9 cellular contexts compared by ENCODE assay signal in genomic region chr6:141562181-141562800, GRCh38.
DNase-seq lines count a peak whose midpoint lies in the region; ATAC-seq, FAIRE-seq and TF ChIP-seq lines count a peak whose summit lies in the region.
"Had no signal": no experiment of that assay in that cellular context is flagged by ENCODE, and none has a peak within 500 bp of the region (broad histone marks: within the 10 kb centered on the region; RNA-seq: fewer than 3 reads in every experiment).

No MANE protein-coding gene starts in this region.

- no peak for TF ChIP-seq EP300 in K562 (IDR thresholded peaks at IDR 0.05; ENCODE audit: low read length)

- ATAC-seq in HG02938 (IDR thresholded peaks at IDR 0.05; ENCODE audit: unreplicated experiment) (peak; percentile 40), K562 (peak; percentile 82)

- H3K27ac ChIP-seq in K562 (ENCODE audit: extremely low read depth, low read depth, low read length) = no peak overlapping the region
- peak overlapping the region; percentile 85 for H3K27ac ChIP-seq in liver (ENCODE audit: low read depth in 1 of 2, low read length in 2 of 2)
- peak overlapping the region; percentile 71 for H3K27ac ChIP-seq in subcutaneous abdominal adipose tissue (ENCODE audit: low read depth, low read length)

- FAIRE-seq in K562 (lab: Jason Lieb, UNC) = no peak
- FAIRE-seq: colon had no signal

- BruUV-seq in K562 (replicated peaks; lab: Mats Ljungman, UMichigan) = no TSS peak

- no peaks in the 10 kb centered on the region for H3K27me3 ChIP-seq in K562 (ENCODE audit: control insufficient read depth in 2 of 2, insufficient read depth in 2 of 2, low read length in 2 of 2)
- no peaks in the 10 kb centered on the region for H3K27me3 ChIP-seq in liver (ENCODE audit: control insufficient read depth in 4 of 4, insufficient read depth in 4 of 4, low read length in 3 of 4)
- H3K27me3 ChIP-seq in subcutaneous abdominal adipose tissue (ENCODE audit: control insufficient read depth in 5 of 5, insufficient read depth in 4 of 5, low read length in 5 of 5) = no peaks in the 10 kb centered on the region

- no peak for TF ChIP-seq POLR2A in K562 (conservative IDR thresholded peaks at IDR 0.05)

- H3K9me1 ChIP-seq in K562 (ENCODE audit: control insufficient read depth, insufficient read depth, low read length) = no peaks in the 10 kb centered on the region

- H3K4me3 ChIP-seq in K562 (peak overlapping the region; percentile 2; the same call in 1 of the 2 replicates), liver (ENCODE audit: low read depth in 1 of 3, low read length in 3 of 3) (peak overlapping the region; percentile 27 to 57 (median 36)), subcutaneous abdominal adipose tissue (ENCODE audit: low read depth in 1 of 5, low read length in 5 of 5) (peak overlapping the region; percentile 43 to 62 (median 52))

- H3K4me1 ChIP-seq in K562 (replicated peaks in 1 of 2; ENCODE audit: control insufficient read depth in 2 of 2, insufficient read depth in 2 of 2, low read length in 2 of 2) (0 out of 5 replicates have a peak, but pooled peaks cover 0 to 4% of the 10 kb centered on the region in 2 experiments), liver (ENCODE audit: control insufficient read depth in 4 of 4, insufficient read depth in 4 of 4, low read length in 3 of 4) (peaks cover 0 to 6% (median 0%) of the 10 kb centered on the region in 4 donors), subcutaneous abdominal adipose tissue (ENCODE audit: control insufficient read depth in 5 of 5, insufficient read depth in 5 of 5, low read length in 5 of 5) (peaks cover 0 to 13% (median 11%) of the 10 kb centered on the region in 5 donors)

- intact Hi-C loops in K562 (cut with micrococcal nuclease) = loop anchor here (2.0 to 10.0 kb wide), 3 partner anchors 551 to 1507 kb away; no protein-coding TSS in a partner anchor

- in situ Hi-C loops in K562 (cut with MboI) = no loop called here

- H3K36me3 ChIP-seq in K562 (ENCODE audit: control insufficient read depth, insufficient read depth, low read length) (no peaks in the 10 kb centered on the region), liver (ENCODE audit: control insufficient read depth in 4 of 4, insufficient read depth in 3 of 4, low read depth in 1 of 4, low read length in 3 of 4) (no peaks in the 10 kb centered on the region), subcutaneous abdominal adipose tissue (ENCODE audit: control insufficient read depth in 5 of 5, insufficient read depth in 5 of 5, low read length in 5 of 5) (no peaks in the 10 kb centered on the region)

- H3K9me3 ChIP-seq in K562 (replicated peaks; ENCODE audit: control insufficient read depth, insufficient read depth, low read depth, low read length) (no peaks in the 10 kb centered on the region), liver (ENCODE audit: control insufficient read depth in 4 of 4, low read length in 3 of 4) (no peaks in the 10 kb centered on the region), subcutaneous abdominal adipose tissue (ENCODE audit: control insufficient read depth in 5 of 5, low read length in 5 of 5) (no peaks in the 10 kb centered on the region)

- H3K4me2 ChIP-seq in K562 (ENCODE audit: insufficient read depth, low read length) = peak overlapping the region; percentile 44

- no peaks in the 10 kb centered on the region for H4K20me1 ChIP-seq in K562 (replicated peaks; ENCODE audit: control insufficient read depth, insufficient read depth, low read length)

- no peak for TF ChIP-seq CTCF in K562 (IDR thresholded peaks at IDR 0.05 in 2 of 3, conservative IDR thresholded peaks at IDR 0.05 in 1 of 3; ENCODE audit: insufficient read depth in 2 of 3, low read depth in 1 of 3, low read length in 3 of 3)
- no peak for TF ChIP-seq CTCF in liver (IDR thresholded peaks at IDR 0.05; ENCODE audit: low read depth, low read length, missing input control)

- TF ChIP-seq RAD21 in K562 (CRISPR knock-in tag; conservative IDR thresholded peaks at IDR 0.05 in 1 of 2, IDR thresholded peaks at IDR 0.05 in 1 of 2) (no peak), liver (IDR thresholded peaks at IDR 0.05) (no peak)

- under 1% methylated on average over 15 of the region's 15 CpGs for WGBS in K562 (ENCODE audit: insufficient coverage, low coverage, missing lambda C conversion rate)
- WGBS in liver = 17% methylated on average over 15 of the region's 15 CpGs

- POLR2A ChIA-PET in K562 (lab: Yijun Ruan, JAX) = interaction anchor here (1.2 kb wide), 1 partner anchor 138 kb away, joined by 3 read pairs; no protein-coding TSS in a partner anchor

- DNase-seq in stimulated activated CD4-positive, alpha-beta T cell treated with anti-CD3 and anti-CD28 coated beads, Interleukin-12 subunit alpha, Interleukin-12 subunit beta, amount 100 ng/mL, for 4 hours = peak; percentile 1
- DNase-seq in stimulated activated CD4-positive, alpha-beta T cell treated with anti-CD3 and anti-CD28 coated beads, Interleukin-4, amount 100 ng/mL, for 4 hours = no peak
- DNase-seq in OCI-M1 (lab: John Stamatoyannopoulos, UW) (peak; percentile 79), K562 (ENCODE audit: extremely low read depth in 1 of 4, low spot score in 3 of 4) (peak; percentile 10 to 30 (median 14))
- DNase-seq in NK-92 treated with Interleukin-12 subunit alpha and Interleukin-12 subunit beta, amount 100 ng/mL, for 24 hours (lab: John Stamatoyannopoulos, UW) = no peak

- H2AFZ ChIP-seq in K562 (ENCODE audit: low read depth, low read length) = peak overlapping the region; percentile 77

- CTCF ChIA-PET in K562 (lab: Yijun Ruan, JAX; ENCODE audit: low intra/inter-chr PET ratio) = no interaction called here

- no peaks in the 10 kb centered on the region for H3K79me2 ChIP-seq in K562 (ENCODE audit: control insufficient read depth, insufficient read depth, low read length)

- H3K9ac ChIP-seq in K562 (ENCODE audit: insufficient read depth in 1 of 2, low read depth in 2 of 2, low read length in 2 of 2) (peak overlapping the region in 1 of 2 experiments; percentile 69; a peak in 2 of 4 replicates), liver (ENCODE audit: low read depth in 1 of 2, low read length in 2 of 2) (peak overlapping the region; percentile 86 to 91), subcutaneous abdominal adipose tissue (ENCODE audit: low read length in 5 of 5) (peak overlapping the region in 4 of 5 donors; percentile 20 to 59 (median 46))

TF ChIP-seq in K562, 482 proteins besides CTCF, POLR2A, EP300 and RAD21:
- TF ChIP-seq NEUROD1 (IDR thresholded peaks at IDR 0.05; ENCODE audit: borderline replicate concordance, low read depth, low read length, partially characterized antibody) (no peak), NR2C2 (CRISPR knock-in tag; IDR thresholded peaks at IDR 0.05) (no peak), NR2C2 (tag; IDR thresholded peaks at IDR 0.05) (peak; percentile 14; the same call in 1 of the 2 replicates), CBFA2T3 (IDR thresholded peaks at IDR 0.05) (peak; percentile 18; the same call in 1 of the 2 replicates)

TF ChIP-seq in liver, 16 proteins besides CTCF, POLR2A, EP300 and RAD21:
- TF ChIP-seq TAF1 (conservative IDR thresholded peaks at IDR 0.05) (peak; percentile 45), REST (IDR thresholded peaks at IDR 0.05) (no peak), EGR1 (IDR thresholded peaks at IDR 0.05; ENCODE audit: low read depth in 2 of 2) (peak in 1 of 2 donors; percentile 18), SP1 (IDR thresholded peaks at IDR 0.05) (peak; percentile 23)

Comparison
In these comparisons a context has a peak if more than half of its experiments do, and no peak if none do; other contexts are left out.
1. DNase-seq: peak in stimulated activated CD4-positive, alpha-beta T cell treated with anti-CD3 and anti-CD28 coated beads, Interleukin-12 subunit alpha, Interleukin-12 subunit beta, amount 100 ng/mL, for 4 hours (single experiment), OCI-M1 (single experiment) and K562 (4 of 4); none in stimulated activated CD4-positive, alpha-beta T cell treated with anti-CD3 and anti-CD28 coated beads, Interleukin-4, amount 100 ng/mL, for 4 hours (0 of 2) and NK-92 treated with Interleukin-12 subunit alpha and Interleukin-12 subunit beta, amount 100 ng/mL, for 24 hours (single experiment).
2. H3K4me3 ChIP-seq: peak in every context shown above with its lines; median percentile 52 in subcutaneous abdominal adipose tissue; 36 in liver; 2 in K562.